ENCODE assay signal across 1 cellular context in genomic region chr2:10216677-10217498, GRCh38.
TF ChIP-seq lines count a peak whose summit lies in the region.

No MANE protein-coding gene starts in this region.

TF ChIP-seq in GM23338, 12 proteins besides CTCF, POLR2A, EP300 and RAD21:
- TF ChIP-seq JUNB (IDR thresholded peaks at IDR 0.05; ENCODE audit: unreplicated experiment), result no peak
